Comparison of ENCODE assay signal across 1 cellular context in genomic region chr19:39381910-39382611, GRCh38.
TF ChIP-seq lines count a peak whose summit lies in the region.

No MANE protein-coding gene starts in this region.

TF ChIP-seq in K562, 482 proteins besides CTCF, POLR2A, EP300 and RAD21 (continues in another document):
- TF ChIP-seq ZNF212 (CRISPR knock-in tag; IDR thresholded peaks at IDR 0.05) = no peak
- TF ChIP-seq STAT5A (IDR thresholded peaks at IDR 0.05; ENCODE audit: borderline replicate concordance, low read length) = peak; percentile 80
- peak; percentile 78 for TF ChIP-seq VEZF1 (CRISPR knock-in tag; IDR thresholded peaks at IDR 0.05)
- TF ChIP-seq ZNF436 (CRISPR knock-in tag; IDR thresholded peaks at IDR 0.05) = no peak
- TF ChIP-seq POU5F1 (IDR thresholded peaks at IDR 0.05; ENCODE audit: borderline replicate concordance, low read depth, low read length, partially characterized antibody) = no peak
- TF ChIP-seq TFAP4 (CRISPR knock-in tag; IDR thresholded peaks at IDR 0.05; ENCODE audit: borderline replicate concordance) = peak; percentile 89
- TF ChIP-seq MLLT1 (IDR thresholded peaks at IDR 0.05) = peak in 1 of 2 experiments; percentile 86; a peak in 2 of 4 replicates
- TF ChIP-seq ZC3H4 (CRISPR knock-in tag; IDR thresholded peaks at IDR 0.05; ENCODE audit: borderline replicate concordance) = no peak
- TF ChIP-seq ZNF766 (CRISPR knock-in tag; conservative IDR thresholded peaks at IDR 0.05) = peak; percentile 84
- TF ChIP-seq ZBTB43 (CRISPR knock-in tag; IDR thresholded peaks at IDR 0.05) = no peak
- no peak for TF ChIP-seq CBX3 (IDR thresholded peaks at IDR 0.05; ENCODE audit: borderline replicate concordance in 1 of 2, low read length in 2 of 2)
- no peak for TF ChIP-seq MXD1 (CRISPR knock-in tag; IDR thresholded peaks at IDR 0.05; ENCODE audit: borderline replicate concordance, poor library complexity, severe bottlenecking)
- no peak for TF ChIP-seq MIER1 (IDR thresholded peaks at IDR 0.05; ENCODE audit: low read depth)
- no peak for TF ChIP-seq NCOA4 (IDR thresholded peaks at IDR 0.05; ENCODE audit: partially characterized antibody)
- TF ChIP-seq EGR1 (conservative IDR thresholded peaks at IDR 0.05) = no peak
- TF ChIP-seq YY1 (IDR thresholded peaks at IDR 0.05; ENCODE audit: borderline replicate concordance in 1 of 3, control insufficient read depth in 1 of 3, extremely low read depth in 1 of 3, insufficient read depth in 3 of 3, insufficient read length in 1 of 3, insufficient replicate concordance in 2 of 3, low read depth in 1 of 3, low read length in 2 of 3) = no peak
- no peak for TF ChIP-seq HINFP (tag; conservative IDR thresholded peaks at IDR 0.05; ENCODE audit: low read depth)
- peak; percentile 88 for TF ChIP-seq MTA2 (IDR thresholded peaks at IDR 0.05; ENCODE audit: low read depth)
- TF ChIP-seq ID3 (CRISPR knock-in tag; IDR thresholded peaks at IDR 0.05) = no peak
- TF ChIP-seq ID3 (tag; IDR thresholded peaks at IDR 0.05) = peak; percentile 82
- TF ChIP-seq ZNF347 (CRISPR knock-in tag; IDR thresholded peaks at IDR 0.05; ENCODE audit: low read depth) = no peak
- no peak for TF ChIP-seq CSDE1 (IDR thresholded peaks at IDR 0.05)
- TF ChIP-seq NKRF (IDR thresholded peaks at IDR 0.05; ENCODE audit: borderline replicate concordance) = no peak
- no peak for TF ChIP-seq ZNF140 (CRISPR knock-in tag; IDR thresholded peaks at IDR 0.05)
- no peak for TF ChIP-seq BRD9 (IDR thresholded peaks at IDR 0.05; ENCODE audit: low read depth, partially characterized antibody)
- no peak for TF ChIP-seq SRSF3 (IDR thresholded peaks at IDR 0.05; ENCODE audit: insufficient read depth, low read length)
- no peak for TF ChIP-seq PTTG1 (tag; IDR thresholded peaks at IDR 0.05; ENCODE audit: low read depth)
- TF ChIP-seq ZBTB34 (CRISPR knock-in tag; IDR thresholded peaks at IDR 0.05) = no peak
- TF ChIP-seq ZNF274 (IDR thresholded peaks at IDR 0.05; ENCODE audit: borderline replicate concordance, low read depth, low read length) = no peak
- no peak for TF ChIP-seq EWSR1 (IDR thresholded peaks at IDR 0.05; ENCODE audit: borderline replicate concordance, low read depth, partially characterized antibody)
- TF ChIP-seq BMI1 (IDR thresholded peaks at IDR 0.05; ENCODE audit: low read length) = no peak
- no peak for TF ChIP-seq E2F4 (CRISPR knock-in tag; IDR thresholded peaks at IDR 0.05; ENCODE audit: low read depth)
- no peak for TF ChIP-seq RERE (CRISPR knock-in tag; IDR thresholded peaks at IDR 0.05; ENCODE audit: borderline replicate concordance)
- no peak for TF ChIP-seq ILF3 (IDR thresholded peaks at IDR 0.05; ENCODE audit: borderline replicate concordance)
- TF ChIP-seq DDX20 (tag; IDR thresholded peaks at IDR 0.05; ENCODE audit: low read depth) = no peak
- TF ChIP-seq CBFA2T3 (IDR thresholded peaks at IDR 0.05) = peak; percentile 97
- TF ChIP-seq TRIM28 (IDR thresholded peaks at IDR 0.05) = no peak
- peak in 1 of 2 experiments; percentile 20; a peak in 1 of 4 replicates for TF ChIP-seq NRF1 (conservative IDR thresholded peaks at IDR 0.05 in 1 of 2, IDR thresholded peaks at IDR 0.05 in 1 of 2)
- TF ChIP-seq ZNF639 (CRISPR knock-in tag; conservative IDR thresholded peaks at IDR 0.05 in 1 of 2, IDR thresholded peaks at IDR 0.05 in 1 of 2) = 0 out of 4 replicates have a peak, but pooled peaks of 1 of the 2 experiments have one; percentile 64
